Comparison of ENCODE assay signal across 24 cellular contexts in the genomic region with DNA sequence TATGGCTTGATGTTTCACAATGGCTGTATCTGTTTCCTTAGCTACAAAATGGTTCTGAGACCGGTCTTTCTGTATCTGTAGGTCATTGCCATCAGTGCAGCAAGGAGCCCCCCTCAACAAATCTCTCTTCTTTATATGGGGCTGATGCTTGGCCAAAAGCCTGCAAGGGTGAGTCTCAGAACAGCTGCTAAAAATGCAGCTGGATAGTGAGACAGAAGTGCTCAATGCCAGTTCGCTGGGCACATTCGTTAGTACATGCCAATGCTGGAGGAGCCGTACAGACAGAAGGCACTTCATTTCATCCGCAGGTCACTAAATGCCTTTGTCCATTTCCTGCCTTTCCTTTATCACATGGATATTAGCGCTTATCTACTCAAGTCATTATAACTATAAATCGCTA.
A peak's percentile ranks its signal among the peaks of the same experiment; 100 is the strongest.
DNase-seq lines count a peak whose midpoint lies in the region; ATAC-seq and TF ChIP-seq lines count a peak whose summit lies in the region.
"Had no signal": no experiment of that assay in that cellular context is flagged by ENCODE, and none has a peak within 500 bp of the region (broad histone marks: within the 10 kb centered on the region; RNA-seq: fewer than 3 reads in every experiment).

No MANE protein-coding gene starts in this region.

- H3K27ac Mint-ChIP-seq in activated CD4-positive, alpha-beta T cell treated with anti-CD3 and anti-CD28 coated beads, Interleukin-2, amount 10 ng/mL, durations not matched to agents 24 days and 14 days: peak overlapping the region; percentile 74
- peak overlapping the region; percentile 89 for H3K27ac Mint-ChIP-seq in activated T-helper 17 cell treated with anti-CD3 and anti-CD28 coated beads, Interleukin-2, amount 50 U/mL, for 72 hours
- peak overlapping the region in 7 of 10 donors; percentile 1 to 87 (median 61) for H3K27ac Mint-ChIP-seq in naive thymus-derived CD8-positive, alpha-beta T cell
- no peak overlapping the region for H3K27ac Mint-ChIP-seq in GM23338
- H3K27ac Mint-ChIP-seq: B cell had no signal

- peaks cover 78% of the 10 kb centered on the region for H3K36me3 ChIP-seq in DND-41 (ENCODE audit: insufficient read depth, low read length)
- H3K36me3 ChIP-seq in GM23338 (ENCODE audit: insufficient read depth): no peaks in the 10 kb centered on the region
- H3K36me3 ChIP-seq: esophagus squamous epithelium, gastrocnemius medialis, stomach, transverse colon had no signal

- DNase-seq in activated CD4-positive, alpha-beta T cell treated with anti-CD3 and anti-CD28 coated beads, Interleukin-2, amount 10 ng/mL, durations not matched to agents 24 days and 14 days: no peak
- no peak for DNase-seq in activated CD4-positive, alpha-beta T cell treated with anti-CD3 and anti-CD28 coated beads for 1 hour
- no peak for DNase-seq in DND-41
- DNase-seq in naive thymus-derived CD8-positive, alpha-beta T cell: no peak
- no peak for DNase-seq in GM23338 (ENCODE audit: low spot score)
- DNase-seq: body of pancreas; EL; esophagus squamous epithelium; gastrocnemius medialis; hippocampal formation; Kasumi-1; left ventricle myocardium superior; NCI-H1048; NCI-H1930; NCI-H2227 treated with DMSO at 0.1 percent for 48 hours; small intestine; stimulated activated CD4-positive, alpha-beta T cell treated with anti-CD3 and anti-CD28 coated beads, Interleukin-4, amount 100 ng/mL, for 1 hour; stomach; transverse colon had no signal

- H3K4me1 ChIP-seq in DND-41 (ENCODE audit: insufficient read depth, low read length) (peaks cover 82% of the 10 kb centered on the region), GM23338 (ENCODE audit: insufficient read depth) (no peaks in the 10 kb centered on the region)
- H3K4me1 ChIP-seq: body of pancreas, gastrocnemius medialis had no signal

- no peak for TF ChIP-seq CTCF in DND-41 (IDR thresholded peaks at IDR 0.05; ENCODE audit: borderline replicate concordance, extremely low read depth, low read length, poor library complexity, severe bottlenecking)
- TF ChIP-seq CTCF in GM23338 (conservative IDR thresholded peaks at IDR 0.05; ENCODE audit: low read depth in 2 of 2): no peak

- H3K36me3 Mint-ChIP-seq in activated CD4-positive, alpha-beta T cell treated with anti-CD3 and anti-CD28 coated beads, Interleukin-2, amount 10 ng/mL, durations not matched to agents 24 days and 14 days (ENCODE audit: low read depth): peaks cover 45% of the 10 kb centered on the region
- peaks cover 31% of the 10 kb centered on the region for H3K36me3 Mint-ChIP-seq in activated T-helper 17 cell treated with anti-CD3 and anti-CD28 coated beads, Interleukin-2, amount 50 U/mL, for 72 hours (ENCODE audit: low read depth)
- peaks cover 0 to 29% (median 15%) of the 10 kb centered on the region in 3 donors for H3K36me3 Mint-ChIP-seq in naive thymus-derived CD8-positive, alpha-beta T cell
- no peaks in the 10 kb centered on the region for H3K36me3 Mint-ChIP-seq in GM23338 (ENCODE audit: low read depth)

- no peaks in the 10 kb centered on the region for H3K9me3 Mint-ChIP-seq in activated CD4-positive, alpha-beta T cell treated with anti-CD3 and anti-CD28 coated beads, Interleukin-2, amount 10 ng/mL, durations not matched to agents 24 days and 14 days
- no peaks in the 10 kb centered on the region for H3K9me3 Mint-ChIP-seq in activated T-helper 17 cell treated with anti-CD3 and anti-CD28 coated beads, Interleukin-2, amount 50 U/mL, for 72 hours
- H3K9me3 Mint-ChIP-seq in naive thymus-derived CD8-positive, alpha-beta T cell: no peaks in the 10 kb centered on the region
- no peaks in the 10 kb centered on the region for H3K9me3 Mint-ChIP-seq in GM23338
- H3K9me3 Mint-ChIP-seq: activated naive CD4-positive, alpha-beta T cell treated with anti-CD3 and anti-CD28 coated beads, Interleukin-2, amount 50 U/mL, for 72 hours had no signal

- H3K9me3 ChIP-seq in DND-41 (ENCODE audit: insufficient read depth, low read length, severe bottlenecking): no peaks in the 10 kb centered on the region
- H3K9me3 ChIP-seq: body of pancreas, esophagus squamous epithelium, gastrocnemius medialis, stomach, transverse colon had no signal

- H3K27me3 ChIP-seq in DND-41 (ENCODE audit: insufficient read depth, low read length, poor library complexity) (no peaks in the 10 kb centered on the region), GM23338 (ENCODE audit: insufficient read depth) (no peaks in the 10 kb centered on the region)
- H3K27me3 ChIP-seq: body of pancreas, esophagus squamous epithelium, stomach, transverse colon had no signal

- ATAC-seq in DND-41 (ENCODE audit: insufficient read depth, low read depth) (no peak), GM18870 (IDR thresholded peaks at IDR 0.05; ENCODE audit: unreplicated experiment) (no peak), GM23338 (no peak)
- ATAC-seq in activated T-helper 17 cell treated with anti-CD3 and anti-CD28 coated beads, Interleukin-2, amount 50 U/mL, for 72 hours (replicated peaks): no peak
- ATAC-seq in naive thymus-derived CD8-positive, alpha-beta T cell: no peak
- no peak for ATAC-seq in activated CD4-positive, CD25-positive, alpha-beta regulatory T cell treated with anti-CD3 and anti-CD28 coated beads, Interleukin-2, amount 50 U/mL, for 24 hours
- ATAC-seq: activated naive CD4-positive, alpha-beta T cell treated with anti-CD3 and anti-CD28 coated beads, Interleukin-2, amount 50 U/mL, for 72 hours; body of pancreas; gastrocnemius medialis; left ventricle myocardium superior had no signal

- intact Hi-C loops in activated CD4-positive, alpha-beta T cell treated with anti-CD3 and anti-CD28 coated beads, Interleukin-2, amount 10 ng/mL, durations not matched to agents 24 days and 14 days (cut with micrococcal nuclease): loop anchor here (2.0 to 10.0 kb wide), 3 partner anchors 115 to 423 kb away; no protein-coding TSS in a partner anchor

- H3K4me1 Mint-ChIP-seq in activated CD4-positive, alpha-beta T cell treated with anti-CD3 and anti-CD28 coated beads, Interleukin-2, amount 10 ng/mL, durations not matched to agents 24 days and 14 days: peaks cover 60% of the 10 kb centered on the region
- peaks cover 66% of the 10 kb centered on the region for H3K4me1 Mint-ChIP-seq in activated T-helper 17 cell treated with anti-CD3 and anti-CD28 coated beads, Interleukin-2, amount 50 U/mL, for 72 hours
- peaks cover 44 to 83% (median 72%) of the 10 kb centered on the region in 4 donors for H3K4me1 Mint-ChIP-seq in naive thymus-derived CD8-positive, alpha-beta T cell
- peaks cover 2% of the 10 kb centered on the region; the same call in 2 of the 3 replicates for H3K4me1 Mint-ChIP-seq in GM23338

- POLR2A ChIA-PET in naive thymus-derived CD8-positive, alpha-beta T cell (lab: Charles Lee): interaction anchor here (0.7 to 1.6 kb wide), 4 partner anchors 14 to 65 kb away, joined by 3 to 6 read pairs (median 3); no protein-coding TSS in a partner anchor

- H3K4me2 ChIP-seq in DND-41 (ENCODE audit: insufficient read depth, low read length): no peak overlapping the region
- no peak overlapping the region for H3K4me2 ChIP-seq in GM23338

- H3F3A ChIP-seq in GM23338 (replicated peaks; ENCODE audit: low read depth): no peaks in the 10 kb centered on the region

- peaks cover 2% of the 10 kb centered on the region for H3K27me3 Mint-ChIP-seq in activated CD4-positive, alpha-beta T cell treated with anti-CD3 and anti-CD28 coated beads, Interleukin-2, amount 10 ng/mL, durations not matched to agents 24 days and 14 days
- H3K27me3 Mint-ChIP-seq in activated T-helper 17 cell treated with anti-CD3 and anti-CD28 coated beads, Interleukin-2, amount 50 U/mL, for 72 hours: no peaks in the 10 kb centered on the region
- H3K27me3 Mint-ChIP-seq in naive thymus-derived CD8-positive, alpha-beta T cell: no peaks in the 10 kb centered on the region
- H3K27me3 Mint-ChIP-seq in GM23338 (ENCODE audit: insufficient read depth, low read depth, poor library complexity): peaks cover 3% of the 10 kb centered on the region
- H3K27me3 Mint-ChIP-seq: B cell had no signal

- peaks cover 56% of the 10 kb centered on the region for H4K20me1 ChIP-seq in DND-41 (ENCODE audit: insufficient read depth, low read length)
- H4K20me1 ChIP-seq in GM23338 (replicated peaks; ENCODE audit: insufficient read depth): no peaks in the 10 kb centered on the region

- no peak overlapping the region for H3K4me3 Mint-ChIP-seq in activated CD4-positive, alpha-beta T cell treated with anti-CD3 and anti-CD28 coated beads, Interleukin-2, amount 10 ng/mL, durations not matched to agents 24 days and 14 days
- peak overlapping the region; percentile 71 for H3K4me3 Mint-ChIP-seq in activated T-helper 17 cell treated with anti-CD3 and anti-CD28 coated beads, Interleukin-2, amount 50 U/mL, for 72 hours
- H3K4me3 Mint-ChIP-seq in naive thymus-derived CD8-positive, alpha-beta T cell: peak overlapping the region in 4 of 10 donors; percentile 26 to 52 (median 32)
- no peak overlapping the region for H3K4me3 Mint-ChIP-seq in GM23338
- H3K4me3 Mint-ChIP-seq: B cell had no signal

- peak overlapping the region; percentile 48 for H3K27ac ChIP-seq in DND-41 (ENCODE audit: low read length)
- no peak overlapping the region for H3K27ac ChIP-seq in GM23338 (ENCODE audit: low read depth)
- H3K27ac ChIP-seq: body of pancreas, esophagus squamous epithelium, gastrocnemius medialis had no signal

- H3K4me3 ChIP-seq in DND-41 (ENCODE audit: low read depth in 1 of 2, low read length in 2 of 2) (no peak overlapping the region), GM23338 (no peak overlapping the region)
- H3K4me3 ChIP-seq: body of pancreas, esophagus squamous epithelium, gastrocnemius medialis, stomach, transverse colon had no signal

- H3K9ac ChIP-seq in DND-41 (ENCODE audit: low read depth, low read length): no peak overlapping the region

- no peaks in the 10 kb centered on the region for H3K9me2 ChIP-seq in GM23338 (ENCODE audit: insufficient read depth)

- H2AFZ ChIP-seq in DND-41 (ENCODE audit: low read depth, low read length): no peak overlapping the region
- H2AFZ ChIP-seq in GM23338: no peak overlapping the region

- H3K79me2 ChIP-seq in DND-41 (ENCODE audit: insufficient read depth, low read length) (peaks cover 100% of the 10 kb centered on the region), GM23338 (replicated peaks; ENCODE audit: insufficient read depth) (no peaks in the 10 kb centered on the region)

TF ChIP-seq in GM23338, 12 proteins besides CTCF, POLR2A, EP300 and RAD21 (continues in another document):
- TF ChIP-seq POLR2AphosphoS5 (IDR thresholded peaks at IDR 0.05; ENCODE audit: low read depth): no peak
- TF ChIP-seq JUNB (IDR thresholded peaks at IDR 0.05; ENCODE audit: unreplicated experiment): no peak
- TF ChIP-seq ZNF114 (CRISPR knock-in tag; IDR thresholded peaks at IDR 0.05): no peak
- TF ChIP-seq EZH2phosphoT487 (IDR thresholded peaks at IDR 0.05; ENCODE audit: unreplicated experiment): no peak
- no peak for TF ChIP-seq NANOG (IDR thresholded peaks at IDR 0.05; ENCODE audit: borderline replicate concordance)
- TF ChIP-seq EZH2 (IDR thresholded peaks at IDR 0.05; ENCODE audit: low read depth, unreplicated experiment): no peak
